ENCODE assay signal across 16 cellular contexts in the genomic region with DNA sequence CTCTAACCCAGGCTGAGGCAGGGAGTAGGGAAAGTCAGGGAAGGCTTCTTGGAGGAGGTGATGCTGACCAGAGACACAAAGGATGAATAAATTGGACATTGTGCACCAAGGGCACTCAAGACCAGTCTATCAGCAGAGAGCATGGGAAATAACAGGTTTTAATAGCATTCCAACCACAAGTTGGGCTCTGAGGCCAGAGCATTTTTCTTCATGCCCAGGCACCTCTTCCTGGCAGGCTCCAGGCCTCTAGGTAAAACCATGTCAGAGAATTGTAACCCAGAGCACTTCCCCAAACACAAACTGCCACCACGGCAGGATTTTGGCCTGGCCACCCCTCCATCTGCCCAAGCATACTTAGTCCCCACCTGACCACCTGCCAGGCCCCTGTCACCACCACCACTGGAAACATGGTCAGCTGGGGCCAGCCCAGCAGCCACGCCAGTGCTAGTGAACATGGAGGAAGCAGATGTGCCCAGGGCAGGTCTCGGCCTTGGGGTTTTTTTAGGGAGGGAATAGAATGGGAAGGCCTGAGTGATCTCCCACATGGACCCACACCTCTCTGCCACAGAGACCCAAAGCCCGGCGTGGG. TPM values are rescaled to one million over a fixed set of nuclear protein-coding genes. Genes with fewer than 3 reads are reported as not detected.
DNase-seq lines count a peak whose midpoint lies in the region; ATAC-seq and TF ChIP-seq lines count a peak whose summit lies in the region.
"Had no signal": no experiment of that assay in that cellular context is flagged by ENCODE, and none has a peak within 500 bp of the region (broad histone marks: within the 10 kb centered on the region; RNA-seq: fewer than 3 reads in every experiment).

No MANE protein-coding gene starts in this region.

- 22% methylated on average over 4 of the region's 5 CpGs for WGBS in mammary epithelial cell (ENCODE audit: low coverage, missing lambda C conversion rate)
- WGBS in thyroid gland, 2 donors = 91 to 92% methylated on average over 5 of the region's 5 CpGs

- H3K36me3 ChIP-seq in mammary epithelial cell (ENCODE audit: insufficient read depth, low read length) (no peaks in the 10 kb centered on the region), thyroid gland (no peaks in the 10 kb centered on the region)
- H3K36me3 ChIP-seq: BE2C had no signal

- TF ChIP-seq POLR2A in thyroid gland (IDR thresholded peaks at IDR 0.05) = no peak

- peaks cover 40% of the 10 kb centered on the region for H3K36me3 Mint-ChIP-seq in osteocyte (ENCODE audit: unreplicated experiment)

- no TSS peak for BruUV-seq in mammary epithelial cell (replicated peaks; lab: Mats Ljungman, UMichigan)

- no peaks in the 10 kb centered on the region for H4K20me1 ChIP-seq in mammary epithelial cell (ENCODE audit: insufficient read depth, low read length)

- H3K4me1 ChIP-seq in mammary epithelial cell (ENCODE audit: insufficient read depth, low read length) (peaks cover 38% of the 10 kb centered on the region), thyroid gland (peaks cover 54 to 92% of the 10 kb centered on the region in 2 donors)
- H3K4me1 ChIP-seq: BE2C had no signal

- H3K4me3 Mint-ChIP-seq in osteocyte (ENCODE audit: unreplicated experiment) = no peak overlapping the region
- H3K4me3 Mint-ChIP-seq: CD4-positive, alpha-beta T cell had no signal

- intact Hi-C loops in mammary epithelial cell (cut with micrococcal nuclease) = no loop called here
- intact Hi-C loops in thyroid gland (cut with DNase I) = no loop called here

- peak overlapping the region; percentile 96 for H3K27ac ChIP-seq in RWPE1
- peak overlapping the region; percentile 72 for H3K27ac ChIP-seq in mammary epithelial cell (ENCODE audit: insufficient read depth, low read depth, low read length)
- H3K27ac ChIP-seq in thyroid gland = peak overlapping the region; percentile 90 to 96 (median 93)

- DNase-seq in RWPE1 (ENCODE audit: low spot score) (no peak), mammary epithelial cell (peak; percentile 63), osteocyte (ENCODE audit: extremely low spot score, unreplicated experiment) (no peak), thyroid gland (no peak), Ammon's horn (ENCODE audit: low spot score) (no peak)
- DNase-seq in activated CD4-positive, alpha-beta T cell treated with anti-CD3 and anti-CD28 coated beads for 1 hour = no peak
- DNase-seq: BE2C; Calu3; CD4-positive, alpha-beta T cell; DMS53; Kasumi-1; NCI-H1417; NCI-H1930; NCI-H526 treated with DMSO at 0.1 percent for 48 hours; SIG-M5 had no signal

- no peaks in the 10 kb centered on the region for H3K9me3 Mint-ChIP-seq in osteocyte (ENCODE audit: unreplicated experiment)
- H3K9me3 Mint-ChIP-seq: CD4-positive, alpha-beta T cell had no signal

- peak overlapping the region; percentile 60 for H3K4me2 ChIP-seq in mammary epithelial cell (ENCODE audit: insufficient read depth, low read depth, low read length)

- H2AFZ ChIP-seq in mammary epithelial cell (ENCODE audit: low read depth, low read length) = peak overlapping the region; percentile 66

- H3K27me3 Mint-ChIP-seq in osteocyte (ENCODE audit: unreplicated experiment) = no peaks in the 10 kb centered on the region

- POLR2A ChIA-PET in RWPE1 (lab: Yijun Ruan, JAX; ENCODE audit: low non-redundant PET) = no interaction called here

- peak overlapping the region; percentile 55 for H3K27ac Mint-ChIP-seq in osteocyte (ENCODE audit: unreplicated experiment)
- H3K27ac Mint-ChIP-seq: CD4-positive, alpha-beta T cell had no signal

- H3K4me3 ChIP-seq in mammary epithelial cell (replicated peaks in 1 of 3; ENCODE audit: insufficient read depth in 1 of 3, low read depth in 2 of 3, low read length in 3 of 3) (no peak overlapping the region), thyroid gland (replicated peaks in 1 of 3) (no peak overlapping the region)

- dilution Hi-C loops in mammary epithelial cell (cut with HindIII; ENCODE audit: low sequenced_read_pairs) = no loop called here

- TF ChIP-seq CTCF in RWPE1 (conservative IDR thresholded peaks at IDR 0.05; ENCODE audit: low read depth) (no peak), mammary epithelial cell (conservative IDR thresholded peaks at IDR 0.05 in 1 of 2, IDR thresholded peaks at IDR 0.05 in 1 of 2; ENCODE audit: extremely low read depth in 1 of 2, insufficient read depth in 1 of 2, low read depth in 1 of 2, low read length in 2 of 2) (peak in 1 of 2 donors; percentile 12), osteocyte (IDR thresholded peaks at IDR 0.05) (no peak), thyroid gland (IDR thresholded peaks at IDR 0.05) (no peak)

- H3K4me1 Mint-ChIP-seq in osteocyte (ENCODE audit: unreplicated experiment) = peaks cover 62% of the 10 kb centered on the region

- in situ Hi-C loops in mammary epithelial cell (cut with MboI; ENCODE audit: low sequenced_read_pairs in 2 of 2) = no loop called here

- CTCF ChIA-PET in RWPE1 (lab: Yijun Ruan, JAX) (interaction anchor here (0.5 kb wide), 1 partner anchor 87 kb away, joined by 3 read pairs; no protein-coding TSS in a partner anchor), mammary epithelial cell (lab: Charles Lee; ENCODE audit: low non-redundant PET) (no interaction called here)

- no peak for ATAC-seq in HG02610 (IDR thresholded peaks at IDR 0.05; ENCODE audit: unreplicated experiment)

- H3K79me2 ChIP-seq in mammary epithelial cell (ENCODE audit: insufficient read depth, low read length) = peaks cover 82% of the 10 kb centered on the region

- H3K9me3 ChIP-seq in mammary epithelial cell (replicated peaks; ENCODE audit: insufficient read depth, low read length) (no peaks in the 10 kb centered on the region), thyroid gland (no peaks in the 10 kb centered on the region)
- H3K9me3 ChIP-seq: BE2C had no signal

- no peaks in the 10 kb centered on the region for H3K27me3 ChIP-seq in mammary epithelial cell (ENCODE audit: insufficient read depth, low read length)
- no peaks in the 10 kb centered on the region for H3K27me3 ChIP-seq in thyroid gland
- H3K27me3 ChIP-seq: BE2C had no signal

- H3K9ac ChIP-seq in mammary epithelial cell (ENCODE audit: insufficient read depth, low read length) = peak overlapping the region; percentile 44

RNA-seq across cellular contexts. Expression of gene LTBP2, which starts 22.7 kb away (rescaled TPM):
- total RNA-seq in mammary epithelial cell = 100 to 1,000 TPM; 104 to 322 TPM
- polyA plus RNA-seq in mammary epithelial cell = 56.3 TPM
- 131 TPM for polyA minus RNA-seq in mammary epithelial cell
- total RNA-seq in osteocyte = 377 and 379 TPM in 2 replicates
- 100 to 1,000 TPM in 3 of 4 donors, 10 to 100 TPM in 1; 81.3 to 240 (median 189) TPM for total RNA-seq in thyroid gland
